8 cellular contexts compared by ENCODE assay signal in genomic region chr11:127000291-127000968, GRCh38. TPM values are rescaled to one million over a fixed set of nuclear protein-coding genes. Genes with fewer than 3 reads are reported as not detected.
DNase-seq lines count a peak whose midpoint lies in the region; ATAC-seq, FAIRE-seq and TF ChIP-seq lines count a peak whose summit lies in the region.

TSS of gene KIRREL3 (minus strand) at chr11:127000770.

- TF ChIP-seq CTCF in fibroblast of pulmonary artery (IDR thresholded peaks at IDR 0.05; ENCODE audit: low read length, missing control alignments) (no peak), pancreas (IDR thresholded peaks at IDR 0.05) (no peak)

- ATAC-seq in pancreas = peak in 3 of 4 donors; percentile 31 to 45 (median 44)

- no peak within 1 kb of the TSS for H3K27ac ChIP-seq in pancreas

- DNase-seq in D341Med (ENCODE audit: low spot score) = peak; percentile 31
- DNase-seq in NCI-H524 (lab: John Stamatoyannopoulos, UW) = peak; percentile 39 to 48
- no peak for DNase-seq in fibroblast of pulmonary artery (ENCODE audit: low read depth)
- no peak for DNase-seq in pancreas
- DNase-seq in activated CD4-positive, CD25-positive, alpha-beta regulatory T cell treated with anti-CD3 and anti-CD28 coated beads, Interleukin-2, amount 50 U/mL, for 72 hours = no peak
- DNase-seq in NCI-H1048 (lab: John Stamatoyannopoulos, UW) = no peak
- DNase-seq in RCC 7860 (ENCODE audit: low spot score) = no peak
- DNase-seq in NCI-H1417 treated with DMSO at 0.1 percent for 48 hours (lab: John Stamatoyannopoulos, UW) = no peak

- H3K4me3 ChIP-seq in fibroblast of pulmonary artery (replicated peaks; ENCODE audit: low read depth, low read length) (peak within 1 kb of the TSS; percentile 51), pancreas (peak within 1 kb of the TSS in 1 of 4 donors; percentile 33)

- H3K9me3 ChIP-seq in pancreas = no peaks in the 10 kb centered on the region

- 1 to 2% methylated on average over 42 of the region's 42 CpGs for WGBS in pancreas, 2 donors

- H3K27me3 ChIP-seq in pancreas = peaks cover 0 to 19% (median 3%) of the 10 kb centered on the region in 4 donors

- no peaks in the 10 kb centered on the region for H3K36me3 ChIP-seq in pancreas

- FAIRE-seq in pancreas (lab: Jason Lieb, UNC) (no peak), RCC 7860 (lab: Jason Lieb, UNC) (no peak)

- intact Hi-C loops in pancreas (cut with DNase I) = no loop called here

- no peaks in the 10 kb centered on the region for H3K4me1 ChIP-seq in pancreas

RNA-seq across cellular contexts. Expression of gene KIRREL3, which starts in this region (rescaled TPM):
- 1 to 10 TPM in 1 of 6 donors, under 1 TPM in 3, not detected in 2; 0.06 to 1.1 (median 0.26) TPM for total RNA-seq in pancreas
- polyA plus RNA-seq in pancreas = 1 to 10 TPM in 1 of 2 donors, under 1 TPM in 1; 0.08 to 1.0 TPM

Comparison
In these comparisons a context has a peak if more than half of its experiments do, and no peak if none do; other contexts are left out.
1. DNase-seq: peak in D341Med (single experiment) and NCI-H524 (2 of 2); none in fibroblast of pulmonary artery (single experiment), pancreas (0 of 6), activated CD4-positive, CD25-positive, alpha-beta regulatory T cell treated with anti-CD3 and anti-CD28 coated beads, Interleukin-2, amount 50 U/mL, for 72 hours (single experiment), NCI-H1048 (single experiment), RCC 7860 (single experiment) and NCI-H1417 treated with DMSO at 0.1 percent for 48 hours (single experiment).